In the genomic region with DNA sequence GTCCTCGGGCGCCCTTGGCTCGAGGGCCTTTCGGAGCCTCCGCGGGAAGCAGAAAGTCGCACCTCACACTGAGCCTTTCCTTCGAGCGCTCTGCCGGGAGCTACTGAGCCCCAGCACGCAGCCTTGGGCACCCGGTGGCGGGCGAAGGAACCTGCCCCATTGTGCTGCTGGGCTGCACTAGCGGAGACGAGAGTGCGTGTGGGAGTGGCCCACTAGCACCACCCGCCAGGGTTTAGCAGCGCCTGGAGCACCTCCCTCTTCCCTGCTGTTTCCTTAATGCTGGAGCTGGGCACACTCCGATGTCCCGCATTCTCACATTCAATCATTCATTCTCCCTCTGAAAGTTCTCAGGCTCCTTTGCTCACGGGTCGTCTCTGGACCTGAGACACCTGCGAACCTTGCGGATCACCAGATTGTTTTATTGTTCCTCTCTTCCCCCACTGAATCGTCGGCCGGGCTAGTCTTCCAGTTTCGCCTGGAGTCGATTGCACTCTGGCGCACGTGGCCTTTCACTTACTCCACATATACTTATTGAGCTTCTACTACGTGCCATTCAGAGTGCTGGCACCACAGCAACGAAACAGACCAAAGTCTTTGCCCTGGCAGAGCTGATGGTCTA, we compare ENCODE assay signal across 10 cellular contexts. TPM values are rescaled to one million over a fixed set of nuclear protein-coding genes. Genes with fewer than 3 reads are reported as not detected.
DNase-seq lines count a peak whose midpoint lies in the region; ATAC-seq and TF ChIP-seq lines count a peak whose summit lies in the region.
"Had no signal": no experiment of that assay in that cellular context is flagged by ENCODE, and none has a peak within 500 bp of the region (broad histone marks: within the 10 kb centered on the region; RNA-seq: fewer than 3 reads in every experiment).

No MANE protein-coding gene starts in this region.

- no peak overlapping the region for H3K4me3 Mint-ChIP-seq in progenitor cell of endocrine pancreas (ENCODE audit: low read depth)

- peak; percentile 24 for DNase-seq in NCI-H2107 treated with DMSO at 0.1 percent for 48 hours (lab: John Stamatoyannopoulos, UW; ENCODE audit: unreplicated experiment)
- no peak for DNase-seq in NCI-H2107 (lab: John Stamatoyannopoulos, UW)
- peak; percentile 70 for DNase-seq in ecto neural progenitor cell (ENCODE audit: low spot score)
- DNase-seq in omental fat pad (ENCODE audit: low spot score) = no peak
- no peak for DNase-seq in progenitor cell of endocrine pancreas (ENCODE audit: low spot score, unreplicated experiment)
- DNase-seq in RPMI8226 = no peak
- DNase-seq in stimulated activated CD4-positive, alpha-beta T cell treated with anti-CD3 and anti-CD28 coated beads, Interleukin-12 subunit alpha, Interleukin-12 subunit beta, amount 100 ng/mL, for 4 hours = no peak
- DNase-seq: activated effector memory CD4-positive, alpha-beta T cell treated with anti-CD3 and anti-CD28 coated beads, Interleukin-2, amount 50 U/mL, for 16 hours; NCI-H1092 had no signal

- TF ChIP-seq CTCF in omental fat pad (IDR thresholded peaks at IDR 0.05) (no peak), progenitor cell of endocrine pancreas (IDR thresholded peaks at IDR 0.05; ENCODE audit: unreplicated experiment) (no peak)

- no peaks in the 10 kb centered on the region for H3K36me3 Mint-ChIP-seq in progenitor cell of endocrine pancreas (ENCODE audit: insufficient read depth)

- H3K9me3 Mint-ChIP-seq in progenitor cell of endocrine pancreas (ENCODE audit: low read depth) = no peaks in the 10 kb centered on the region

- no peak overlapping the region for H3K27ac Mint-ChIP-seq in progenitor cell of endocrine pancreas

- ATAC-seq in HG02885 (IDR thresholded peaks at IDR 0.05; ENCODE audit: poor library complexity, unreplicated experiment) (peak; percentile 29), omental fat pad (ENCODE audit: low FRiP score) (peak; percentile 39)

- H3K4me1 Mint-ChIP-seq in progenitor cell of endocrine pancreas (ENCODE audit: low read depth) = peaks cover 2% of the 10 kb centered on the region

- H3K27me3 Mint-ChIP-seq in progenitor cell of endocrine pancreas = peaks cover 100% of the 10 kb centered on the region

RNA-seq across cellular contexts. Expression of gene PAX3, which starts 8.4 kb away (rescaled TPM):
- total RNA-seq in omental fat pad (not detected), progenitor cell of endocrine pancreas (0.16 TPM in 1 of 2 replicates, not detected in the other)

Comparison
In these comparisons a context has a peak if more than half of its experiments do, and no peak if none do; other contexts are left out.
1. DNase-seq: peak in NCI-H2107 treated with DMSO at 0.1 percent for 48 hours (single experiment) and ecto neural progenitor cell (single experiment); none in NCI-H2107 (single experiment), omental fat pad (single experiment), progenitor cell of endocrine pancreas (single experiment), RPMI8226 (single experiment) and stimulated activated CD4-positive, alpha-beta T cell treated with anti-CD3 and anti-CD28 coated beads, Interleukin-12 subunit alpha, Interleukin-12 subunit beta, amount 100 ng/mL, for 4 hours (single experiment).